8 cellular contexts compared by ENCODE assay signal in the genomic region with DNA sequence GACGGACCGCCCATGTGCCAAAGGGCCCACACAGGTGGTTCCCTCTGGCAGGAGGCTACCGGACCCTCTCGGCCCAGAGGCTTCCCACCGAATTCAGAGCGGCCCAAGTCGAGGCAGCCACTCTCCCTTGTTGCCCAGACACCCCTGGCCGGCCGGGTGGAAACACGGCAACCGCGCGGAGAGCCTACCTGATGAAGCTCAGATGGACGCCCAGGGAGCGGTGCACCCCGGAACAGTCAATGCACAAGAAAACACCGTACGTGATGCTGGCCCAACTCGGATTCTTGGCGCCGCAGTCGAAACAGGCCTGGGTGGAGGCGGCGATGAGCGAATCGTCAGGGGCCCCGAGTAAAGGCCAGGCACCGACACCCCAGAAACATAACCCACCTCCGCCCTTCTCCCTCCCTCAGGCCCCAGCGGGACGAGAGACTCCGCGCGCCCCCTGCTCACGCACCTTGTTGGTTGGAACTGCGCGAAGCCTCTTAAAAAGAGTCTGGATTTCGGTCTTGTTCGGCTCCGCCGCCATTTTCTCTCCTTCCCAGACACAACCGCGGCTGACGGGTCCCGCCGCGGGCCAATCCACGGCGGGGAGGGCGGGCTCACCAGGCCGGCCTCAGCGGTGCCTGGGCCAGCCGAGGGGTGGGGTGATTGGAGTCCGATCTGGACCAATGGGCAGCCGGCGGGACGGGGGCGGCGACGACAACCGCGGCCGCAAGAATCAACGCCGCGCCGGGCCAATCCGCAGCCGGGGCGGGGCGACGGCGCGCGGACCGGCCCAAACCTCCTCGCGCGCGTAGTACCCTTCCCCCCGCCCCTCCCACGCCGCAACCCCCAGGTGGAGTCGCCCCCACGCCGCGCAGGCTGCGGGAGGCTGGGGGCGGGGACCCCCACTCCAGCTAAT. TPM values are rescaled to one million over a fixed set of nuclear protein-coding genes. Genes with fewer than 3 reads are reported as not detected.
A peak's percentile ranks its signal among the peaks of the same experiment; 100 is the strongest.
DNase-seq lines count a peak whose midpoint lies in the region; ATAC-seq and TF ChIP-seq lines count a peak whose summit lies in the region.

TSS of gene ARFGAP2 (minus strand) at position 552 of the 901 bp plus-strand sequence. CDS start at position 526, 26 bp downstream.

- no peaks in the 10 kb centered on the region for H3K27me3 ChIP-seq in fibroblast of lung (ENCODE audit: control insufficient read depth, insufficient read depth, low read length)

- no peaks in the 10 kb centered on the region for H4K20me1 ChIP-seq in fibroblast of lung (ENCODE audit: control insufficient read depth, extremely low read depth, insufficient read depth, low read length)

- H3K4me1 ChIP-seq in fibroblast of lung (ENCODE audit: control insufficient read depth, extremely low read depth, insufficient read depth, low read length), result peaks cover 13% of the 10 kb centered on the region

- no peaks in the 10 kb centered on the region for H3K9me3 ChIP-seq in fibroblast of lung (ENCODE audit: control insufficient read depth, insufficient read depth, low read depth, low read length)

- no peaks in the 10 kb centered on the region for H3K27me3 Mint-ChIP-seq in activated T-helper 17 cell treated with anti-CD3 and anti-CD28 coated beads, Interleukin-2, amount 50 U/mL, for 72 hours
- peaks cover 0 to 3% of the 10 kb centered on the region in 2 donors for H3K27me3 Mint-ChIP-seq in natural killer cell (ENCODE audit: low read depth in 2 of 2)

- peak within 1 kb of the TSS; percentile 99 for H3K4me3 ChIP-seq in LNCaP clone FGC (ENCODE audit: low read depth, low read length)
- H3K4me3 ChIP-seq in fibroblast of lung (replicated peaks in 1 of 4; ENCODE audit: control extremely low read depth in 1 of 4, insufficient read depth in 1 of 4, low read depth in 3 of 4, low read length in 4 of 4), result peak within 1 kb of the TSS; percentile 91 to 99 (median 93)

- peak; percentile 96 for ATAC-seq in activated T-helper 17 cell treated with anti-CD3 and anti-CD28 coated beads, Interleukin-2, amount 50 U/mL, for 72 hours (replicated peaks)
- ATAC-seq in natural killer cell, result peak; percentile 89 to 97 (median 94)

- H3K27ac ChIP-seq in fibroblast of lung (ENCODE audit: insufficient read depth, low read length), result peak within 1 kb of the TSS; percentile 98

- intact Hi-C loops in natural killer cell (cut with micrococcal nuclease), result loop anchor here (2.0 to 10.0 kb wide), 3 partner anchors 38 to 228 kb away; partner anchors contain the start of genes DDB2, MADD and SLC39A13

- no peaks in the 10 kb centered on the region for H3K9me3 Mint-ChIP-seq in activated T-helper 17 cell treated with anti-CD3 and anti-CD28 coated beads, Interleukin-2, amount 50 U/mL, for 72 hours
- H3K9me3 Mint-ChIP-seq in natural killer cell, result no peaks in the 10 kb centered on the region

- peak within 1 kb of the TSS; percentile 100 for H3K4me2 ChIP-seq in fibroblast of lung (ENCODE audit: extremely low read depth, insufficient read depth, low read length)

- H3K27ac Mint-ChIP-seq in activated T-helper 17 cell treated with anti-CD3 and anti-CD28 coated beads, Interleukin-2, amount 50 U/mL, for 72 hours, result peak within 1 kb of the TSS; percentile 98
- H3K27ac Mint-ChIP-seq in natural killer cell, result peak within 1 kb of the TSS; percentile 96

- peak within 1 kb of the TSS; percentile 92 for H2AFZ ChIP-seq in fibroblast of lung (ENCODE audit: low read length)

- H3K9ac ChIP-seq in fibroblast of lung (ENCODE audit: insufficient read depth, low read length), result peak within 1 kb of the TSS; percentile 97

- H3K4me3 Mint-ChIP-seq in activated T-helper 17 cell treated with anti-CD3 and anti-CD28 coated beads, Interleukin-2, amount 50 U/mL, for 72 hours, result peak within 1 kb of the TSS; percentile 93
- peak within 1 kb of the TSS; percentile 97 for H3K4me3 Mint-ChIP-seq in natural killer cell

- H3K36me3 Mint-ChIP-seq in activated T-helper 17 cell treated with anti-CD3 and anti-CD28 coated beads, Interleukin-2, amount 50 U/mL, for 72 hours (ENCODE audit: low read depth), result peaks cover 38% of the 10 kb centered on the region
- H3K36me3 Mint-ChIP-seq in natural killer cell, result no peaks in the 10 kb centered on the region

- peaks cover 16% of the 10 kb centered on the region for H3K36me3 ChIP-seq in fibroblast of lung (ENCODE audit: control insufficient read depth, insufficient read depth, low read length)

- H3K79me2 ChIP-seq in fibroblast of lung (ENCODE audit: control insufficient read depth, insufficient read depth, low read length), result peaks cover 45% of the 10 kb centered on the region

- TF ChIP-seq CTCF in LNCaP clone FGC (IDR thresholded peaks at IDR 0.05; ENCODE audit: control insufficient read depth, extremely low read depth, insufficient read depth), result no peak
- TF ChIP-seq CTCF in fibroblast of lung (conservative IDR thresholded peaks at IDR 0.05 in 1 of 2, IDR thresholded peaks at IDR 0.05 in 1 of 2; ENCODE audit: low read depth in 1 of 2, low read length in 2 of 2), result no peak
- no peak for TF ChIP-seq CTCF in natural killer cell (IDR thresholded peaks at IDR 0.05)

- H3K4me1 Mint-ChIP-seq in activated T-helper 17 cell treated with anti-CD3 and anti-CD28 coated beads, Interleukin-2, amount 50 U/mL, for 72 hours, result peaks cover 23% of the 10 kb centered on the region
- H3K4me1 Mint-ChIP-seq in natural killer cell, result peaks cover 24 to 47% of the 10 kb centered on the region in 2 donors

- DNase-seq in ELF-1 (ENCODE audit: low read depth, low spot score), result peak; percentile 97
- peak; percentile 84 for DNase-seq in H4 (ENCODE audit: low spot score)
- peak; percentile 81 for DNase-seq in LNCaP clone FGC (ENCODE audit: low read depth)
- peak; percentile 99 for DNase-seq in RPMI8226
- peak; percentile 95 for DNase-seq in fibroblast of lung (ENCODE audit: low read depth in 2 of 2)
- peak; percentile 98 for DNase-seq in natural killer cell
- peak; percentile 90 to 95 (median 94) for DNase-seq in stimulated activated naive CD4-positive, alpha-beta T cell (lab: John Stamatoyannopoulos, UW)

RNA-seq across cellular contexts. Expression of gene ARFGAP2, which starts in this region (rescaled TPM):
- total RNA-seq in H4 (2014; rRNA removed; shearing (Covaris generic)), result 81.8 and 97.4 TPM in 2 replicates
- total RNA-seq in activated T-helper 17 cell treated with anti-CD3 and anti-CD28 coated beads, Interleukin-2, amount 50 U/mL, for 72 hours, result 10 to 100 TPM; 70.0 to 96.9 TPM
- total RNA-seq in fibroblast of lung (68.1 and 80.4 TPM in 2 replicates), natural killer cell (100 to 1,000 TPM; 199 to 236 (median 228) TPM)
- polyA plus RNA-seq in fibroblast of lung, result 50.1 and 68.7 TPM in 2 replicates
- 48.5 and 66.0 TPM in 2 replicates for polyA plus RNA-seq in fibroblast of lung (2012)
- 91.4 and 169 TPM in 2 replicates for polyA minus RNA-seq in fibroblast of lung (ENCODE audit: low replicate concordance)

Comparison
In these comparisons a context has a peak if more than half of its experiments do, and no peak if none do; other contexts are left out.
1. Peak in every context shown above with its lines: DNase-seq, ATAC-seq, H3K4me3 ChIP-seq and H3K27ac ChIP-seq.